In the genomic region with DNA sequence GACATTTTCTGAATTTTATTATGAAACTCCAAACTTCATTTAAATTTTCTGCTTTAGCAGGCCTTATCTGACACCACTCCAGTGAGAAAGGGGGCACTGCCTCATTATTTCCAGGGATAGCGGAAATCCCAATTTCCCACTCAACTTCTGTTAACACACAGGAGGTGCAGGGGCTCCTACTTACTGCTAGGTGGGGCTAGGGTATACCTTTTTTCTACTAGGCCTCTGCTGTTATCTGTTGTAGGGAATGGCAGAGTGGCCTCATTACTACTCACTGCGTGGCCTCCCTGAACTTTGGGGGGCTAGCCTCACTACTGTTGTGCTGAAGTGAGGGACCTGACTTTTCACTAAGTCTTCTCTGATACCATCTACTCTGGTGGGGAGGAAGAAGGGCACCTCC, we compare ENCODE assay signal across 7 cellular contexts.
DNase-seq lines count a peak whose midpoint lies in the region; ATAC-seq, FAIRE-seq and TF ChIP-seq lines count a peak whose summit lies in the region.
"Not testable (repeated sequence)": the region's sequence is repeated elsewhere in the genome, so short reads cannot be mapped to it uniquely, and the experiment has no call there.

No MANE protein-coding gene starts in this region.

- not testable (repeated sequence) for H3K79me2 ChIP-seq in GM23338 (replicated peaks; ENCODE audit: insufficient read depth); H1 (ENCODE audit: control insufficient read depth in 1 of 2, insufficient read depth in 2 of 2, low read length in 2 of 2)

- H3K4me3 ChIP-seq in A549; GM23338; H1 (ENCODE audit: extremely low read depth in 1 of 4, insufficient read depth in 2 of 4, low read depth in 3 of 4, low read length in 4 of 4); endodermal cell (ENCODE audit: low read length): not testable (repeated sequence)

- TF ChIP-seq CTCF in A549 (IDR thresholded peaks at IDR 0.05); GM23338 (conservative IDR thresholded peaks at IDR 0.05; ENCODE audit: low read depth in 2 of 2); WTC11 (IDR thresholded peaks at IDR 0.05): not testable (repeated sequence)
- peak in 1 of 3 experiments; percentile 4; a peak in 1 of 4 replicates for TF ChIP-seq CTCF in H1 (IDR thresholded peaks at IDR 0.05; ENCODE audit: control extremely low read depth in 1 of 3, insufficient read depth in 1 of 3, low read depth in 1 of 3, low read length in 3 of 3)
- TF ChIP-seq CTCF in endodermal cell (conservative IDR thresholded peaks at IDR 0.05), result peak; percentile 39

- not testable (repeated sequence) for H2BK5ac ChIP-seq in H1 (ENCODE audit: low read depth, low read length)

- not testable (repeated sequence) for DNase-seq in A549 (ENCODE audit: low read depth in 1 of 2, low spot score in 1 of 2); GM12892 (ENCODE audit: insufficient read length); GM19239 (ENCODE audit: insufficient read length, low spot score); GM23338 (ENCODE audit: low spot score); WTC11 (ENCODE audit: low spot score); H1 (ENCODE audit: low read depth in 1 of 2, low spot score in 2 of 2); endodermal cell

- not testable (repeated sequence) for H4K20me1 ChIP-seq in GM23338 (replicated peaks; ENCODE audit: insufficient read depth); H1 (replicated peaks in 1 of 2; ENCODE audit: control insufficient read depth in 1 of 2, insufficient read depth in 2 of 2, low read length in 2 of 2)

- POLR2A ChIA-PET in A549 (lab: Yijun Ruan, JAX); WTC11 (lab: Charles Lee); H1 (lab: Charles Lee; ENCODE audit: partially characterized antibody): not testable (repeated sequence)

- H4K91ac ChIP-seq in H1 (replicated peaks; ENCODE audit: insufficient read length, low read length), result not testable (repeated sequence)

- not testable (repeated sequence) for H3K4me1 Mint-ChIP-seq in GM23338, WTC11, endodermal cell

- TF ChIP-seq RAD21 in A549 (conservative IDR thresholded peaks at IDR 0.05 in 1 of 2, IDR thresholded peaks at IDR 0.05 in 1 of 2), result not testable (repeated sequence)
- TF ChIP-seq RAD21 in H1 (IDR thresholded peaks at IDR 0.05 in 1 of 2, conservative IDR thresholded peaks at IDR 0.05 in 1 of 2; ENCODE audit: low read depth in 2 of 2, low read length in 2 of 2), result peak in 1 of 2 experiments; percentile 12; a peak in 1 of 4 replicates

- not testable (repeated sequence) for H2AFZ ChIP-seq in GM23338; H1 (ENCODE audit: low read length)

- not testable (repeated sequence) for H3K23ac ChIP-seq in H1 (ENCODE audit: insufficient read length)

- H3K18ac ChIP-seq in H1 (ENCODE audit: extremely low read depth, low read length), result not testable (repeated sequence)

- ATAC-seq in A549, result not testable (repeated sequence)
- ATAC-seq in GM23338 (peak; percentile 87), WTC11 (peak; percentile 97)

- not testable (repeated sequence) for H3K4me2 ChIP-seq in A549; GM23338; H1 (ENCODE audit: insufficient read depth in 1 of 2, low read depth in 2 of 2, low read length in 2 of 2)

- not testable (repeated sequence) for H3K36me3 Mint-ChIP-seq in GM23338 (ENCODE audit: low read depth); WTC11; endodermal cell (ENCODE audit: low read depth)

- H3K27ac ChIP-seq in A549; GM23338 (ENCODE audit: low read depth); H1 (ENCODE audit: low read depth, low read length); endodermal cell (ENCODE audit: low read depth, low read length): not testable (repeated sequence)

- H3K14ac ChIP-seq in H1 (ENCODE audit: insufficient read length), result not testable (repeated sequence)

- H4K8ac ChIP-seq in H1 (ENCODE audit: extremely low read depth, insufficient read depth, low read length), result not testable (repeated sequence)

- not testable (repeated sequence) for H3K23me2 ChIP-seq in H1 (ENCODE audit: low read depth, low read length)

- H3K27me3 Mint-ChIP-seq in GM23338 (ENCODE audit: insufficient read depth, low read depth, poor library complexity); WTC11 (ENCODE audit: low read depth); endodermal cell (ENCODE audit: insufficient read depth): not testable (repeated sequence)

- not testable (repeated sequence) for H3K56ac ChIP-seq in H1 (replicated peaks; ENCODE audit: insufficient read length, low read depth, low read length)

- not testable (repeated sequence) for H3K27ac Mint-ChIP-seq in GM23338, WTC11, endodermal cell

- H3K79me1 ChIP-seq in H1 (ENCODE audit: low read depth, low read length), result not testable (repeated sequence)

- not testable (repeated sequence) for TF ChIP-seq POLR2A in A549 (IDR thresholded peaks at IDR 0.05; ENCODE audit: low read length); GM12892 (IDR thresholded peaks at IDR 0.05; ENCODE audit: low read depth, low read length); H1 (IDR thresholded peaks at IDR 0.05; ENCODE audit: control extremely low read depth in 1 of 2, low read depth in 2 of 2, low read length in 2 of 2)

- not testable (repeated sequence) for H4K5ac ChIP-seq in H1 (ENCODE audit: insufficient read length, low read depth, low read length)

- not testable (repeated sequence) for H3K27me3 ChIP-seq in GM23338 (ENCODE audit: insufficient read depth); H1 (replicated peaks in 1 of 4; ENCODE audit: control insufficient read depth in 3 of 4, extremely low read depth in 1 of 4, insufficient read depth in 3 of 4, low read length in 3 of 4); endodermal cell (ENCODE audit: control insufficient read depth, insufficient read depth, low read length, poor library complexity, severe bottlenecking)

- not testable (repeated sequence) for TF ChIP-seq EP300 in A549 (IDR thresholded peaks at IDR 0.05); H1 (IDR thresholded peaks at IDR 0.05; ENCODE audit: borderline replicate concordance in 1 of 2, low read depth in 2 of 2, low read length in 2 of 2)

- not testable (repeated sequence) for H2BK15ac ChIP-seq in H1 (ENCODE audit: low read length)

- H3K9ac ChIP-seq in H1 (replicated peaks in 1 of 4; ENCODE audit: extremely low read depth in 1 of 4, low read depth in 3 of 4, low read length in 3 of 4); endodermal cell (ENCODE audit: extremely low read depth, low read length, poor library complexity, severe bottlenecking): not testable (repeated sequence)

- H3K9me2 ChIP-seq in GM23338 (ENCODE audit: insufficient read depth), result not testable (repeated sequence)

- H3K4me3 Mint-ChIP-seq in GM23338, WTC11, endodermal cell: not testable (repeated sequence)

- H3K4ac ChIP-seq in H1 (replicated peaks; ENCODE audit: insufficient read length, low read depth, low read length), result not testable (repeated sequence)

- 16% methylated on average over 2 of the region's 2 CpGs for WGBS in A549 (ENCODE audit: missing lambda C conversion rate)
- 71% methylated on average over 1 of the region's 2 CpGs; no CpG with 5 or more reads in 1 of the 2 experiments for WGBS in H1 (ENCODE audit: extremely low coverage in 1 of 2, insufficient coverage in 1 of 2, insufficient read length in 1 of 2, insufficient replicate concordance in 2 of 2, low coverage in 1 of 2, low lambda C conversion rate in 2 of 2, missing lambda C conversion rate in 1 of 2), 2 experiments
- no CpG with 5 or more reads among the region's 2 CpGs for WGBS in endodermal cell (ENCODE audit: insufficient coverage in 1 of 2, insufficient read length in 1 of 2), 2 experiments

- not testable (repeated sequence) for H3K9me3 Mint-ChIP-seq in GM23338, WTC11, endodermal cell

- not testable (repeated sequence) for H3F3A ChIP-seq in GM23338 (replicated peaks; ENCODE audit: low read depth)

- H3K4me1 ChIP-seq in A549; GM23338 (ENCODE audit: insufficient read depth); H1 (replicated peaks in 1 of 4; ENCODE audit: control insufficient read depth in 3 of 4, insufficient read depth in 4 of 4, low read length in 3 of 4); endodermal cell (ENCODE audit: control insufficient read depth, insufficient read depth, low read length): not testable (repeated sequence)

- H2AK5ac ChIP-seq in H1 (ENCODE audit: low read depth, low read length), result not testable (repeated sequence)

- H3K36me3 ChIP-seq in GM23338 (ENCODE audit: insufficient read depth); H1 (ENCODE audit: control insufficient read depth in 2 of 4, insufficient read depth in 4 of 4, low read length in 3 of 4); endodermal cell (ENCODE audit: control insufficient read depth, insufficient read depth, low read length): not testable (repeated sequence)

- H2BK120ac ChIP-seq in H1 (replicated peaks; ENCODE audit: low read depth, low read length), result not testable (repeated sequence)

- not testable (repeated sequence) for H3K9me3 ChIP-seq in A549; H1 (ENCODE audit: insufficient read depth in 2 of 2, low read depth in 1 of 2, low read length in 1 of 2); endodermal cell (ENCODE audit: control insufficient read depth, low read length)

- H2BK12ac ChIP-seq in H1 (ENCODE audit: low read depth, low read length), result not testable (repeated sequence)

- H2BK20ac ChIP-seq in H1 (ENCODE audit: low read length), result not testable (repeated sequence)

- FAIRE-seq in A549 (lab: Jason Lieb, UNC) (peak; percentile 32), GM12892 (lab: Jason Lieb, UNC) (peak; percentile 73), GM19239 (lab: Jason Lieb, UNC) (peak; percentile 77), H1 (lab: Jason Lieb, UNC) (peak; percentile 97)

- CTCF ChIA-PET in A549 (lab: Yijun Ruan, JAX); WTC11 (lab: Charles Lee); H1 (lab: Charles Lee; ENCODE audit: partially characterized antibody): not testable (repeated sequence)
